8 cellular contexts compared by ENCODE assay signal in the genomic region with DNA sequence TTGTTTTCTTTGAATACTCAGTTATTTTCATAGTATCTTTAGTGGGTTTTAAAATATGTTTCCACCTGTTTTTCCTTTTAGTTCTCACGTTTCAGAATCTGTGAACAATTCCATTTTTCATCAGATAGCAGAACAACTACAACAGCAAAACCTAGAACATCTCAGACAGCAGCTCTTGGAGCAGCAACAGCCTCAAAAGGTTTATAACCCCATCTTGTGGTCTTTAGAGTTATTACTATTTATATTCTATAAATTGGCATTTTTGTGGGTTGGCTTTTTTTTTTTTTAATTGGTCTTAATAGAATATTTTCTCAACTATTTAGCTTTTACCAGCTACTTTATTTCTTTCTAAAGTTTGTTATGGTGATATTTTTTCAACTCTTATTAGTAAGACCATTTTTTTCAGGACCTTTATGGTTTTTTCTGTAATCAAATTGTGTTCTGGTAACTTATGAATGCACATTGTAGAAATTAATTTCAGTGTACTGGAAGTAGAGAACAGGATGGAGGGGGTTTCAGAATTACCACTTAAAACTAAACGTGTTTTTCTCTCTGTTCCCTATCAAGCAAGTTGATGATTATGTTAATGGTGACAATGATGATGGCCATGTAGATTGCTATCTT.
DNase-seq lines count a peak whose midpoint lies in the region; ATAC-seq and TF ChIP-seq lines count a peak whose summit lies in the region.

No MANE protein-coding gene starts in this region.

- no peak overlapping the region for H3K4me3 Mint-ChIP-seq in memory B cell

- in situ Hi-C loops in GM13976 (cut with MboI; ENCODE audit: low sequenced_read_pairs, unreplicated experiment): loop anchor here (10.0 kb wide), 1 partner anchor 131 kb away; no protein-coding TSS in a partner anchor

- DNase-seq in AG08396 (ENCODE audit: low spot score) (peak; percentile 35), GM13976 (ENCODE audit: low spot score) (peak; percentile 31), NCI-H2171 (lab: John Stamatoyannopoulos, UW) (peak; percentile 11), cardiac fibroblast (ENCODE audit: low read depth in 2 of 2) (peak; percentile 75 to 80), memory B cell (ENCODE audit: low spot score in 2 of 2) (peak in 1 of 2 donors; percentile 20), foreskin melanocyte (no peak)
- no peak for DNase-seq in stimulated activated CD4-positive, alpha-beta T cell treated with anti-CD3 and anti-CD28 coated beads, Interleukin-2, amount 100 ng/mL, for 24 hours
- DNase-seq in activated naive CD4-positive, alpha-beta T cell (lab: John Stamatoyannopoulos, UW): no peak

- no peaks in the 10 kb centered on the region for H3K27me3 Mint-ChIP-seq in memory B cell

- H3K9me3 Mint-ChIP-seq in memory B cell: no peaks in the 10 kb centered on the region

- TF ChIP-seq CTCF in GM13976 (IDR thresholded peaks at IDR 0.05; ENCODE audit: borderline replicate concordance, control extremely low read depth, extremely low read depth, insufficient read depth, missing control alignments) (no peak), cardiac fibroblast (IDR thresholded peaks at IDR 0.05; ENCODE audit: low read depth, low read length) (peak; percentile 39)

- H3K4me3 ChIP-seq in cardiac fibroblast (replicated peaks in 1 of 2; ENCODE audit: low read depth in 2 of 2, low read length in 2 of 2): no peak overlapping the region

- peak; percentile 60 for ATAC-seq in memory B cell (ENCODE audit: low read depth)

- H3K4me1 Mint-ChIP-seq in memory B cell: peaks cover 3% of the 10 kb centered on the region

- no peak overlapping the region for H3K27ac Mint-ChIP-seq in memory B cell

- H3K36me3 Mint-ChIP-seq in memory B cell: peaks cover 22% of the 10 kb centered on the region

Comparison
In these comparisons a context has a peak if more than half of its experiments do, and no peak if none do; other contexts are left out.
1. DNase-seq: peak in AG08396 (single experiment), GM13976 (single experiment), NCI-H2171 (single experiment) and cardiac fibroblast (2 of 2); none in stimulated activated CD4-positive, alpha-beta T cell treated with anti-CD3 and anti-CD28 coated beads, Interleukin-2, amount 100 ng/mL, for 24 hours (0 of 2), foreskin melanocyte (single experiment) and activated naive CD4-positive, alpha-beta T cell (0 of 4).